Comparison of ENCODE assay signal across 8 cellular contexts in the genomic region with DNA sequence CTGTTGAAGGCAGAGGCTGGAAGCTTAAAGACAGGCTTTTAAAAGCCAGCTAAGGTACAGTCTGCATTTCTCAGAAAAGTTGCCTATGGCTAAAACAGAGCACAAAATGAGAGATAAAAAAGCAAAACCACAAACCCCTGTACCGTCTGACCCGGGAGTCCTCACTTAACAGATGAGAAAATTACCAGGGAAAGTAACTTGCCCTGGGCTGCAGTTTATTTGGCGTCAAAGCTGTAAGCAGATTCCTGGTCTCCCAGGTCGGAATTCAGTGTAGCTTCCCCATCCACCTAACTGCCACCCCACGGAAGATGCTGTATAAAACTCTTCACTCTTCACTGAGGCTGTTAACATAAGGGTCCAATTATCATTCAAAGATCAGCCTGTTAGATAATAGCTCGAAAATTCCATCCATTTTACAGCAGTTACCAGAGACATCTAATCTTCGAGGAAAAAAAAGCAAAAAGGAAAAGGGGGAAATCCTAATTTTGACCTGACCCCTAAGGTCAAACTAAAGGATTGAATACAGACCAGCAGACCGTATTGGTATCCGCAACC. TPM values are rescaled to one million over a fixed set of nuclear protein-coding genes. Genes with fewer than 3 reads are reported as not detected.
DNase-seq lines count a peak whose midpoint lies in the region; ATAC-seq and TF ChIP-seq lines count a peak whose summit lies in the region.

No MANE protein-coding gene starts in this region.

- ATAC-seq in gastrocnemius medialis (no peak), aorta (ENCODE audit: low FRiP score) (no peak), HG02938 (IDR thresholded peaks at IDR 0.05; ENCODE audit: unreplicated experiment) (no peak)

- no peaks in the 10 kb centered on the region for H3K27me3 ChIP-seq in SK-N-SH (ENCODE audit: insufficient read depth)
- no peaks in the 10 kb centered on the region for H3K27me3 ChIP-seq in gastrocnemius medialis
- no peaks in the 10 kb centered on the region for H3K27me3 ChIP-seq in aorta (ENCODE audit: control insufficient read depth in 1 of 2, insufficient read depth in 2 of 2, low read length in 1 of 2)

- peaks cover 57% of the 10 kb centered on the region for H3K79me2 ChIP-seq in SK-N-SH (ENCODE audit: insufficient read depth)

- H3K36me3 ChIP-seq in SK-N-SH (replicated peaks in 1 of 2; ENCODE audit: control insufficient read depth in 1 of 2, insufficient read depth in 2 of 2, low read length in 1 of 2) (no peaks in the 10 kb centered on the region), gastrocnemius medialis (no peaks in the 10 kb centered on the region), aorta (ENCODE audit: control insufficient read depth in 1 of 2, insufficient read depth in 2 of 2, low read length in 1 of 2) (no peaks in the 10 kb centered on the region)

- H3K27ac ChIP-seq in SK-N-SH (ENCODE audit: low read depth in 2 of 2, low read length in 1 of 2) (peak overlapping the region; percentile 39 to 49; a peak in 3 of 4 replicates), gastrocnemius medialis (peak overlapping the region in 1 of 4 donors; percentile 87), aorta (ENCODE audit: low read depth in 1 of 2, low read length in 2 of 2) (no peak overlapping the region)

- TF ChIP-seq EP300 in SK-N-SH (IDR thresholded peaks at IDR 0.05; ENCODE audit: borderline replicate concordance in 1 of 2, low read depth in 1 of 2, low read length in 1 of 2), result no peak

- DNase-seq in SK-N-SH (peak; percentile 33), fibroblast of the aortic adventitia (ENCODE audit: low read depth) (no peak), gastrocnemius medialis (no peak), pons (ENCODE audit: low spot score) (no peak), hypothalamus (lab: John Stamatoyannopoulos, UW) (no peak), aorta (no peak)

- peaks cover 3% of the 10 kb centered on the region for H3F3A ChIP-seq in SK-N-SH (replicated peaks; ENCODE audit: insufficient read depth)

- intact Hi-C loops in gastrocnemius medialis (cut with DNase I; ENCODE audit: low total_unique reads) (no loop called here), aorta (cut with DNase I) (loop anchor here in 1 of 2 donors (10.0 kb wide), 1 partner anchor 166 kb away; the partner anchor contains the start of gene NFAM1)

- CTCF ChIA-PET in SK-N-SH (lab: Yijun Ruan, JAX), result interaction anchor here (0.6 kb wide), 1 partner anchor 11 kb away, joined by 3 read pairs; no protein-coding TSS in a partner anchor

- TF ChIP-seq RAD21 in SK-N-SH (IDR thresholded peaks at IDR 0.05; ENCODE audit: low read length), result no peak; the same call in 1 of the 2 replicates

- POLR2A ChIA-PET in SK-N-SH (lab: Yijun Ruan, JAX), result no interaction called here

- peaks cover 48% of the 10 kb centered on the region for H4K20me1 ChIP-seq in SK-N-SH (ENCODE audit: insufficient read depth)

- no peaks in the 10 kb centered on the region for H3K9me2 ChIP-seq in SK-N-SH

- 9% methylated on average over 9 of the region's 9 CpGs for WGBS in SK-N-SH (ENCODE audit: low lambda C conversion rate)
- WGBS in aorta, 2 donors, result 19 to 23% methylated on average over 9 of the region's 9 CpGs

- TF ChIP-seq CTCF in GM12875 (IDR thresholded peaks at IDR 0.05; ENCODE audit: borderline replicate concordance, insufficient read depth, low read depth, low read length) (no peak), SK-N-SH (IDR thresholded peaks at IDR 0.05) (no peak), fibroblast of the aortic adventitia (IDR thresholded peaks at IDR 0.05; ENCODE audit: insufficient read depth, low read length) (no peak), gastrocnemius medialis (IDR thresholded peaks at IDR 0.05 in 4 of 5, conservative IDR thresholded peaks at IDR 0.05 in 1 of 5) (no peak)

- no peaks in the 10 kb centered on the region for H3K9me3 ChIP-seq in SK-N-SH
- no peaks in the 10 kb centered on the region for H3K9me3 ChIP-seq in gastrocnemius medialis
- no peaks in the 10 kb centered on the region for H3K9me3 ChIP-seq in aorta (ENCODE audit: control insufficient read depth, low read length)

- H3K4me2 ChIP-seq in SK-N-SH, result peak overlapping the region; percentile 73

- H3K4me3 ChIP-seq in GM12875 (ENCODE audit: low read depth, low read length), result peak overlapping the region; percentile 98
- peak overlapping the region; percentile 65 to 73 for H3K4me3 ChIP-seq in SK-N-SH (ENCODE audit: low read depth in 2 of 2, low read length in 1 of 2)
- H3K4me3 ChIP-seq in fibroblast of the aortic adventitia (ENCODE audit: low read depth, low read length), result peak overlapping the region; percentile 86
- peak overlapping the region; percentile 98 to 100 (median 98) for H3K4me3 ChIP-seq in gastrocnemius medialis
- H3K4me3 ChIP-seq in aorta (ENCODE audit: low read length in 2 of 2), result peak overlapping the region in 1 of 2 donors; percentile 92

- no peak overlapping the region for H2AFZ ChIP-seq in SK-N-SH (ENCODE audit: low read depth)

- H3K4me1 ChIP-seq in SK-N-SH (ENCODE audit: control insufficient read depth in 1 of 2, insufficient read depth in 2 of 2, low read depth in 1 of 2, low read length in 1 of 2) (peaks cover 0 to 2% of the 10 kb centered on the region in 2 experiments; a peak in 2 of 4 replicates), gastrocnemius medialis (peaks cover 13 to 17% of the 10 kb centered on the region in 2 donors), aorta (ENCODE audit: control insufficient read depth in 1 of 2, insufficient read depth in 2 of 2, low read length in 2 of 2) (no peaks in the 10 kb centered on the region)

- in situ Hi-C loops in gastrocnemius medialis (cut with MboI; ENCODE audit: low sequenced_read_pairs in 4 of 4), result no loop called here

- H3K9ac ChIP-seq in SK-N-SH, result peak overlapping the region; percentile 71; the same call in 1 of the 2 replicates

- no peak for TF ChIP-seq POLR2A in gastrocnemius medialis (IDR thresholded peaks at IDR 0.05)

TF ChIP-seq in SK-N-SH, 30 proteins besides CTCF, POLR2A, EP300 and RAD21:
- TF ChIP-seq RXRA (IDR thresholded peaks at IDR 0.05; ENCODE audit: borderline replicate concordance, low read depth) (no peak), GATA2 (CRISPR knock-in tag; IDR thresholded peaks at IDR 0.05) (peak; percentile 31; the same call in 1 of the 2 replicates), RCOR1 (IDR thresholded peaks at IDR 0.05; ENCODE audit: low read length) (0 out of 2 replicates have a peak, but pooled peaks have one; percentile 22), TCF12 (IDR thresholded peaks at IDR 0.05) (0 out of 2 replicates have a peak, but pooled peaks have one; percentile 41)

RNA-seq across cellular contexts. Expression of gene TCF20, which starts 1.5 kb away (rescaled TPM):
- 8.5 and 9.4 TPM in 2 replicates for polyA plus RNA-seq in SK-N-SH (2012; rRNA removed)
- polyA plus RNA-seq in SK-N-SH (2012; cell fraction: cytosol; rRNA removed), result 5.1 and 7.1 TPM in 2 replicates
- 5.9 and 6.7 TPM in 2 replicates for polyA plus RNA-seq in SK-N-SH (2012; cell fraction: nucleus; rRNA removed)
- total RNA-seq in fibroblast of the aortic adventitia (ENCODE audit: low replicate concordance), result 15.1 and 27.4 TPM in 2 replicates
- total RNA-seq in gastrocnemius medialis, result 10 to 100 TPM in 3 of 4 donors, 1 to 10 TPM in 1; 9.9 to 14.4 (median 12.4) TPM
- 10 to 100 TPM; 29.9 to 42.9 TPM for total RNA-seq in aorta
- polyA plus RNA-seq in aorta, result 1 to 10 TPM; 6.1 to 6.9 TPM

Comparison
In these comparisons a context has a peak if more than half of its experiments do, and no peak if none do; other contexts are left out.
1. H3K27ac ChIP-seq: peak in SK-N-SH (2 of 2); none in aorta (0 of 2).